8 cellular contexts compared by ENCODE assay signal in genomic region chr3:171461087-171461917, GRCh38. TPM values are rescaled to one million over a fixed set of nuclear protein-coding genes. Genes with fewer than 3 reads are reported as not detected.
DNase-seq lines count a peak whose midpoint lies in the region; ATAC-seq, FAIRE-seq and TF ChIP-seq lines count a peak whose summit lies in the region.

No MANE protein-coding gene starts in this region.

- H2AFZ ChIP-seq in smooth muscle cell (ENCODE audit: low read depth) = peak overlapping the region; percentile 89

- H3K4me2 ChIP-seq in BLaER1 = peak overlapping the region; percentile 98
- peak overlapping the region; percentile 94 for H3K4me2 ChIP-seq in smooth muscle cell

- H3K9ac ChIP-seq in BLaER1 = peak overlapping the region; percentile 70
- H3K9ac ChIP-seq in NT2/D1 (ENCODE audit: insufficient read length, low read depth) = peak overlapping the region; percentile 68
- H3K9ac ChIP-seq in iPS-18a (ENCODE audit: low read length) = peak overlapping the region; percentile 75
- peak overlapping the region; percentile 13 for H3K9ac ChIP-seq in smooth muscle cell (ENCODE audit: low read depth)

- H3K4me3 ChIP-seq in BLaER1 (peak overlapping the region; percentile 77), NT2/D1 (ENCODE audit: insufficient read length, low read depth) (peak overlapping the region; percentile 68), astrocyte of the cerebellum (ENCODE audit: low read depth, low read length) (peak overlapping the region; percentile 69), iPS-18a (ENCODE audit: low read length) (peak overlapping the region; percentile 87), smooth muscle cell (peak overlapping the region; percentile 87)

- no peak for FAIRE-seq in urothelium cell line (lab: Jason Lieb, UNC)

- H3K79me2 ChIP-seq in smooth muscle cell (ENCODE audit: low read depth) = peaks cover 13% of the 10 kb centered on the region

- H3K36me3 ChIP-seq in BLaER1 = no peaks in the 10 kb centered on the region
- no peaks in the 10 kb centered on the region for H3K36me3 ChIP-seq in NT2/D1 (ENCODE audit: insufficient read depth, insufficient read length, low read length)
- H3K36me3 ChIP-seq in iPS-18a (ENCODE audit: control insufficient read depth, low read depth, low read length) = no peaks in the 10 kb centered on the region
- no peaks in the 10 kb centered on the region for H3K36me3 ChIP-seq in smooth muscle cell (ENCODE audit: low read depth)

- DNase-seq in NT2/D1 (ENCODE audit: low read depth, low spot score) = no peak
- DNase-seq in astrocyte of the cerebellum (ENCODE audit: low read depth) = no peak
- no peak for DNase-seq in smooth muscle cell (lab: John Stamatoyannopoulos, UW; ENCODE audit: unreplicated experiment)
- no peak for DNase-seq in urothelium cell line (ENCODE audit: low spot score)

- in situ Hi-C loops in astrocyte of the cerebellum (cut with HindIII; ENCODE audit: low sequenced_read_pairs) = loop anchor here (5.0 kb wide), 2 partner anchors 54 to 106 kb away; no protein-coding TSS in a partner anchor

- H4K20me1 ChIP-seq in BLaER1 (no peaks in the 10 kb centered on the region; the same call in 1 of the 2 replicates), smooth muscle cell (ENCODE audit: low read depth) (peaks cover 14% of the 10 kb centered on the region)

- no peak for TF ChIP-seq CTCF in astrocyte of the cerebellum (IDR thresholded peaks at IDR 0.05; ENCODE audit: low read depth, low read length, missing control alignments)
- no peak for TF ChIP-seq CTCF in smooth muscle cell (IDR thresholded peaks at IDR 0.05; ENCODE audit: borderline replicate concordance, insufficient read depth, poor library complexity, severe bottlenecking)

- H3K4me1 ChIP-seq in BLaER1 = peaks cover 32% of the 10 kb centered on the region
- H3K4me1 ChIP-seq in NT2/D1 (ENCODE audit: insufficient read depth, insufficient read length) = peaks cover 11% of the 10 kb centered on the region
- H3K4me1 ChIP-seq in iPS-18a (ENCODE audit: control insufficient read depth, low read depth, low read length) = peaks cover 31% of the 10 kb centered on the region
- H3K4me1 ChIP-seq in smooth muscle cell (ENCODE audit: low read depth) = peaks cover 7% of the 10 kb centered on the region

- H3F3A ChIP-seq in smooth muscle cell (ENCODE audit: low read depth) = peaks cover 13% of the 10 kb centered on the region

- ATAC-seq in GM19043 (IDR thresholded peaks at IDR 0.05; ENCODE audit: low read depth, unreplicated experiment) (peak; percentile 29), HG03139 (IDR thresholded peaks at IDR 0.05; ENCODE audit: unreplicated experiment) (peak; percentile 15)

- H3K27ac ChIP-seq in BLaER1 (no peak overlapping the region), iPS-18a (ENCODE audit: low read length) (no peak overlapping the region), smooth muscle cell (ENCODE audit: low read depth) (no peak overlapping the region)

- H3K27me3 ChIP-seq in BLaER1 = peaks cover 27% of the 10 kb centered on the region
- H3K27me3 ChIP-seq in NT2/D1 (ENCODE audit: insufficient read depth, insufficient read length) = peaks cover 71% of the 10 kb centered on the region
- peaks cover 13% of the 10 kb centered on the region for H3K27me3 ChIP-seq in iPS-18a (ENCODE audit: control insufficient read depth, insufficient read depth, low read length)
- no peaks in the 10 kb centered on the region for H3K27me3 ChIP-seq in smooth muscle cell (ENCODE audit: low read depth)

- WGBS in smooth muscle cell (ENCODE audit: low lambda C conversion rate) = 2% methylated on average over 22 of the region's 22 CpGs

- H3K9me3 ChIP-seq in BLaER1 (no peaks in the 10 kb centered on the region), NT2/D1 (ENCODE audit: insufficient read depth, low read length) (peaks cover 4% of the 10 kb centered on the region; the same call in 1 of the 2 replicates), iPS-18a (ENCODE audit: control insufficient read depth, low read depth, low read length) (no peaks in the 10 kb centered on the region), smooth muscle cell (replicated peaks; ENCODE audit: low read depth) (no peaks in the 10 kb centered on the region)

RNA-seq across cellular contexts. Expression of gene TNIK, which starts 1.1 kb away (rescaled TPM):
- total RNA-seq in smooth muscle cell = 12.5 and 20.0 TPM in 2 replicates
- 10.1 and 10.4 TPM in 2 replicates for polyA plus RNA-seq in smooth muscle cell

Comparison
In these comparisons a context has a peak if more than half of its experiments do, and no peak if none do; other contexts are left out.
1. H3K9ac ChIP-seq: peak in every context shown above with its lines; median percentile 75 in iPS-18a; 70 in BLaER1; 68 in NT2/D1; 13 in smooth muscle cell.